In the genomic region with DNA sequence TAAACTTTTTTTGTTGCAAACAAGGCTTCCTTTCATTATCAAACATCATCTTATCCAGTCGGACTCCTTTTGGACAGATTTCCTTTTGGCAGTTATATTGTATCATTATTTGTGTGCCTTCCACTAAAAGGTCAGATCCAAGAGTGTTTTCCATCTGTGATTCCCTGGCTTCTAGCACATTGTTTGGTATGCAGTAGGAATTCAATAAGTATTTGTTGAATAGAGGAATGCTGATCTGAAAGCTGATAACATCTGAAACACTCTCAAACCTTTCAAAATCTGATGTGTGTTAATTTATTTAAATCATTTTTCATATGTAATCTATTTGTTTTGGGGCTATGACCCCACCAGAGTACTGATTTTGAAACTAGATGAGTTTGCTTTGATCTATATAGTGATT, we compare ENCODE assay signal across 19 cellular contexts. TPM values are rescaled to one million over a fixed set of nuclear protein-coding genes. Genes with fewer than 3 reads are reported as not detected.
DNase-seq lines count a peak whose midpoint lies in the region; ATAC-seq and TF ChIP-seq lines count a peak whose summit lies in the region.
"Had no signal": no experiment of that assay in that cellular context is flagged by ENCODE, and none has a peak within 500 bp of the region (broad histone marks: within the 10 kb centered on the region; RNA-seq: fewer than 3 reads in every experiment).

No MANE protein-coding gene starts in this region.

- ATAC-seq in upper lobe of right lung = no peak
- ATAC-seq: GM12878, HCT116, Panc1 had no signal

- H3K27ac ChIP-seq in upper lobe of right lung = no peak overlapping the region
- H3K27ac ChIP-seq: GM23248, HL-60 had no signal

- H3K9ac ChIP-seq in adipocyte (ENCODE audit: low read length) = no peak overlapping the region
- H3K9ac ChIP-seq: GM23248 had no signal

- H3K27me3 ChIP-seq in adipocyte (replicated peaks; ENCODE audit: control insufficient read depth, insufficient read depth, low read length) (no peaks in the 10 kb centered on the region), upper lobe of right lung (no peaks in the 10 kb centered on the region)

- H3K4me3 ChIP-seq in adipocyte (ENCODE audit: low read length) = no peak overlapping the region
- H3K4me3 ChIP-seq in upper lobe of right lung = no peak overlapping the region
- H3K4me3 ChIP-seq: GM12878, GM23248 had no signal

- DNase-seq in GM03348 (ENCODE audit: low spot score) = peak; percentile 46
- DNase-seq in adipocyte (ENCODE audit: low read depth) = peak; percentile 42
- peak; percentile 22 for DNase-seq in glomerular endothelial cell (ENCODE audit: extremely low read depth, low read depth, low spot score)
- DNase-seq in activated CD8-positive, alpha-beta memory T cell treated with anti-CD3 and anti-CD28 coated beads, Interleukin-2, amount 50 U/mL, for 48 hours = no peak
- DNase-seq in NCI-H1092 treated with DMSO at 0.1 percent for 48 hours (lab: John Stamatoyannopoulos, UW) = no peak
- no peak for DNase-seq in NCI-H1417 treated with DMSO at 0.1 percent for 48 hours (lab: John Stamatoyannopoulos, UW)
- DNase-seq in upper lobe of right lung = no peak
- DNase-seq: CD4-positive, alpha-beta memory T cell; DMS79; GM23248; KBM-7; NCI-H2081 treated with DMSO at 0.1 percent for 48 hours; NCI-H510A treated with DMSO at 0.1 percent for 48 hours; NCI-H82; SHP77 had no signal

- TF ChIP-seq CTCF in upper lobe of right lung (IDR thresholded peaks at IDR 0.05) = no peak

- H3K9me3 ChIP-seq in adipocyte (ENCODE audit: control insufficient read depth, low read length) (no peaks in the 10 kb centered on the region), upper lobe of right lung (no peaks in the 10 kb centered on the region)

- intact Hi-C loops in upper lobe of right lung (cut with DNase I) = no loop called here

- H3K4me1 ChIP-seq in adipocyte (ENCODE audit: control insufficient read depth, insufficient read depth, low read length) (no peaks in the 10 kb centered on the region), upper lobe of right lung (no peaks in the 10 kb centered on the region)

- H3K36me3 ChIP-seq in adipocyte (ENCODE audit: control insufficient read depth, insufficient read depth, low read length, severe bottlenecking) (peaks cover 3% of the 10 kb centered on the region), upper lobe of right lung (peaks cover 14% of the 10 kb centered on the region)

RNA-seq across cellular contexts. Expression of a gene that starts 39.0 kb away (rescaled TPM):
- total RNA-seq in glomerular endothelial cell (10.7 and 15.6 TPM in 2 replicates), upper lobe of right lung (7.7 TPM)

Comparison
In these comparisons a context has a peak if more than half of its experiments do, and no peak if none do; other contexts are left out.
1. DNase-seq: peak in GM03348 (single experiment), adipocyte (single experiment) and glomerular endothelial cell (single experiment); none in activated CD8-positive, alpha-beta memory T cell treated with anti-CD3 and anti-CD28 coated beads, Interleukin-2, amount 50 U/mL, for 48 hours (single experiment), NCI-H1092 treated with DMSO at 0.1 percent for 48 hours (single experiment), NCI-H1417 treated with DMSO at 0.1 percent for 48 hours (single experiment) and upper lobe of right lung (single experiment).